In the genomic region with DNA sequence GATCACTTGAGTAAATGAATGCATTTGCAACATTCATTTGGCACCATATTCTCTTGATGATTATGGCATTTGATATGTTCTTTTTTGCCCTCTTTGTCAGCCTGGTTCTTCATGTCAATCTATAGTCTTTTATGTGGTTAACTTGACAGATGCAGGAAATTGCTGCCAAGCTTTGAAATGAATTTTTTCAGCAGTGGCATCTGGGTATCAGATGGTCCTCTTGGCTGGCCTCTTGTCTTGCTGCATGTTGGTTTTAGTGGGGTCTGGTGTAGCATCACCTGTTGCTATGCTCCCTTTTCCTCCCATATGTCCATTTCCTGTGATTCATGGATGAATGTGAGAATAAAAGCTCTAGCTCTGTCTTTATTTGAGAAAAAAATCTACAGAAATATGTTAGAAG, we compare ENCODE assay signal across 14 cellular contexts.
DNase-seq lines count a peak whose midpoint lies in the region; ATAC-seq, FAIRE-seq and TF ChIP-seq lines count a peak whose summit lies in the region.
"Had no signal": no experiment of that assay in that cellular context is flagged by ENCODE, and none has a peak within 500 bp of the region (broad histone marks: within the 10 kb centered on the region; RNA-seq: fewer than 3 reads in every experiment).

No MANE protein-coding gene starts in this region.

- CTCF ChIA-PET in GM12878 (lab: Yijun Ruan, JAX) = interaction anchor here (0.6 to 1.3 kb wide), 5 partner anchors 8 to 350 kb away, joined by 3 to 7 read pairs (median 3); no protein-coding TSS in a partner anchor

- no peaks in the 10 kb centered on the region for H3K27me3 Mint-ChIP-seq in activated naive CD4-positive, alpha-beta T cell treated with anti-CD3 and anti-CD28 coated beads, Interleukin-2, amount 50 U/mL, for 24 hours
- H3K27me3 Mint-ChIP-seq in HFFc6 (ENCODE audit: insufficient read depth) = peaks cover 6% of the 10 kb centered on the region

- ATAC-seq in GM12878 (no peak), left colon (no peak)
- ATAC-seq: Right ventricle myocardium inferior had no signal

- H3K27ac ChIP-seq in GM12878 (ENCODE audit: control insufficient read depth, insufficient read depth) = no peak overlapping the region
- no peak overlapping the region for H3K27ac ChIP-seq in kidney (ENCODE audit: low read depth in 2 of 2, low read length in 2 of 2)
- no peak overlapping the region for H3K27ac ChIP-seq in substantia nigra (ENCODE audit: low read depth, low read length, poor library complexity, severe bottlenecking)
- H3K27ac ChIP-seq: HL-60 had no signal

- TF ChIP-seq RAD21 in GM12878 (IDR thresholded peaks at IDR 0.05; ENCODE audit: insufficient read depth, low read depth, low read length) = no peak

- H3K4me1 ChIP-seq in GM12878 (ENCODE audit: control insufficient read depth, insufficient read depth, low read length) (no peaks in the 10 kb centered on the region), kidney (ENCODE audit: control insufficient read depth in 1 of 2, insufficient read depth in 1 of 2, low read depth in 1 of 2, low read length in 2 of 2) (peaks cover 0 to 6% of the 10 kb centered on the region in 2 donors)

- H3K4me3 ChIP-seq in GM12878 (no peak overlapping the region), kidney (ENCODE audit: low read length in 2 of 2) (no peak overlapping the region)

- no peaks in the 10 kb centered on the region for H3K36me3 ChIP-seq in GM12878 (ENCODE audit: control insufficient read depth in 2 of 2, insufficient read depth in 2 of 2, low read length in 1 of 2)
- no peaks in the 10 kb centered on the region for H3K36me3 ChIP-seq in kidney (ENCODE audit: control insufficient read depth in 1 of 2, insufficient read depth in 2 of 2, low read length in 2 of 2)

- in situ Hi-C loops in GM12878 (cut with MboI) = no loop called here

- no TSS peak for BruUV-seq in GM12878 (replicated peaks; lab: Mats Ljungman, UMichigan)

- peak overlapping the region; percentile 33 for H3K27ac Mint-ChIP-seq in activated naive CD4-positive, alpha-beta T cell treated with anti-CD3 and anti-CD28 coated beads, Interleukin-2, amount 50 U/mL, for 24 hours
- H3K27ac Mint-ChIP-seq in HFFc6 = no peak overlapping the region

- H3K27me3 ChIP-seq in GM12878 (replicated peaks in 1 of 2; ENCODE audit: control insufficient read depth in 2 of 2, insufficient read depth in 2 of 2, low read length in 1 of 2) = no peaks in the 10 kb centered on the region; a peak in 1 of 4 replicates

- SMC1A ChIA-PET in GM12878 (lab: Charles Lee; ENCODE audit: uncharacterized antibody, unreplicated experiment) = interaction anchor here (0.8 to 2.4 kb wide), 7 partner anchors 8 to 172 kb away, joined by 3 to 8 read pairs (median 5); no protein-coding TSS in a partner anchor

- H2AFZ ChIP-seq in GM12878 (ENCODE audit: control insufficient read depth, low read depth, low read length) = no peak overlapping the region

- no peak for TF ChIP-seq EP300 in GM12878 (IDR thresholded peaks at IDR 0.05; ENCODE audit: borderline replicate concordance in 1 of 2, control insufficient read depth in 1 of 2, low read depth in 2 of 2, low read length in 2 of 2)

- intact Hi-C loops in GM12878 (cut with micrococcal nuclease; ENCODE audit: unreplicated experiment) = no loop called here
- intact Hi-C loops in kidney (cut with DNase I) = no loop called here
- intact Hi-C loops in left colon (cut with DNase I, micrococcal nuclease) = no loop called here

- H3K9me3 ChIP-seq in GM12878 (replicated peaks; ENCODE audit: control insufficient read depth, insufficient read depth, low read length) (no peaks in the 10 kb centered on the region), kidney (ENCODE audit: control insufficient read depth in 1 of 2, low read length in 2 of 2) (no peaks in the 10 kb centered on the region)

- peaks cover 60% of the 10 kb centered on the region for H3K4me1 Mint-ChIP-seq in activated naive CD4-positive, alpha-beta T cell treated with anti-CD3 and anti-CD28 coated beads, Interleukin-2, amount 50 U/mL, for 24 hours
- no peaks in the 10 kb centered on the region for H3K4me1 Mint-ChIP-seq in HFFc6 (ENCODE audit: low read depth)

- no peaks in the 10 kb centered on the region for H3K9me3 Mint-ChIP-seq in activated naive CD4-positive, alpha-beta T cell treated with anti-CD3 and anti-CD28 coated beads, Interleukin-2, amount 50 U/mL, for 24 hours
- no peaks in the 10 kb centered on the region for H3K9me3 Mint-ChIP-seq in HFFc6

- RAD21 ChIA-PET in GM12878 (lab: Charles Lee; ENCODE audit: unreplicated experiment) = interaction anchor here (0.9 kb wide), 1 partner anchor 8 kb away, joined by 6 read pairs; no protein-coding TSS in a partner anchor

- H3K4me2 ChIP-seq in GM12878 (ENCODE audit: control insufficient read depth, insufficient read depth) = no peak overlapping the region

- no peak for FAIRE-seq in GM12878 (lab: Jason Lieb, UNC)
- FAIRE-seq in kidney (lab: Jason Lieb, UNC) = no peak

- no peaks in the 10 kb centered on the region for H4K20me1 ChIP-seq in GM12878 (ENCODE audit: control insufficient read depth, insufficient read depth)

- H3K4me3 Mint-ChIP-seq in activated naive CD4-positive, alpha-beta T cell treated with anti-CD3 and anti-CD28 coated beads, Interleukin-2, amount 50 U/mL, for 24 hours = peak overlapping the region; percentile 6
- no peak overlapping the region for H3K4me3 Mint-ChIP-seq in HFFc6

- H3K9ac ChIP-seq in GM12878 (ENCODE audit: control insufficient read depth, insufficient read depth, low read length) (no peak overlapping the region), kidney (ENCODE audit: low read length in 2 of 2) (no peak overlapping the region)

- TF ChIP-seq POLR2A in GM12878 (IDR thresholded peaks at IDR 0.05; ENCODE audit: low read depth, low read length) = no peak

- POLR2A ChIA-PET in GM12878 (lab: Charles Lee) = no interaction called here

- no peaks in the 10 kb centered on the region for H3K79me2 ChIP-seq in GM12878 (ENCODE audit: control insufficient read depth, insufficient read depth, low read length)

- no peak for DNase-seq in activated naive CD4-positive, alpha-beta T cell treated with Interleukin-2 at 50 U/mL for 16 hours
- DNase-seq in NCI-H69 (lab: John Stamatoyannopoulos, UW) (peak; percentile 1), GM12878 (ENCODE audit: low read depth, low spot score) (no peak), kidney (no peak), HFFc6 (no peak), left colon (no peak), substantia nigra (lab: John Stamatoyannopoulos, UW) (no peak)
- DNase-seq: amniotic stem cell; foreskin melanocyte; NCI-H526 treated with DMSO at 0.1 percent for 48 hours; stimulated activated CD4-positive, alpha-beta T cell treated with anti-CD3 and anti-CD28 coated beads, Interleukin-4, amount 100 ng/mL, for 4 hours had no signal

- no peak for TF ChIP-seq CTCF in GM12878 (IDR thresholded peaks at IDR 0.05 in 2 of 3, conservative IDR thresholded peaks at IDR 0.05 in 1 of 3; ENCODE audit: control insufficient read depth in 2 of 3, extremely low read depth in 1 of 3, insufficient read depth in 1 of 3, low read depth in 3 of 3, low read length in 3 of 3)
- no peak for TF ChIP-seq CTCF in kidney (IDR thresholded peaks at IDR 0.05; ENCODE audit: borderline replicate concordance, extremely low read depth, insufficient read depth)
- no peak for TF ChIP-seq CTCF in HFFc6 (IDR thresholded peaks at IDR 0.05)

- no peaks in the 10 kb centered on the region for H3K36me3 Mint-ChIP-seq in activated naive CD4-positive, alpha-beta T cell treated with anti-CD3 and anti-CD28 coated beads, Interleukin-2, amount 50 U/mL, for 24 hours
- no peaks in the 10 kb centered on the region for H3K36me3 Mint-ChIP-seq in HFFc6 (ENCODE audit: low read depth)

TF ChIP-seq in GM12878, 131 proteins besides CTCF, POLR2A, EP300 and RAD21:
- TF ChIP-seq RFX5 (IDR thresholded peaks at IDR 0.05; ENCODE audit: low read depth, low read length) (peak; percentile 77), ZNF622 (IDR thresholded peaks at IDR 0.05) (no peak)
TF ChIP-seq in GM12878: peak in this region for 1.
